Comparison of ENCODE assay signal across 8 cellular contexts in genomic region chr1:1231400-1232223, GRCh38. TPM values are rescaled to one million over a fixed set of nuclear protein-coding genes. Genes with fewer than 3 reads are reported as not detected.
DNase-seq lines count a peak whose midpoint lies in the region; ATAC-seq and TF ChIP-seq lines count a peak whose summit lies in the region.

Gene SDF4 (minus strand): TSS chr1:1232001. CDS start chr1:1228772, 3,229 bp downstream.

- H3K27me3 Mint-ChIP-seq in T-helper 17 cell (no peaks in the 10 kb centered on the region), progenitor cell of endocrine pancreas (no peaks in the 10 kb centered on the region)

- H3K36me3 Mint-ChIP-seq in T-helper 17 cell (ENCODE audit: low read depth): peaks cover 2% of the 10 kb centered on the region
- peaks cover 13% of the 10 kb centered on the region for H3K36me3 Mint-ChIP-seq in progenitor cell of endocrine pancreas (ENCODE audit: insufficient read depth)

- H3K9me3 ChIP-seq in T-helper 17 cell (ENCODE audit: control insufficient read depth, low read length, poor library complexity, severe bottlenecking): no peaks in the 10 kb centered on the region
- H3K9me3 ChIP-seq in left ventricle myocardium inferior (replicated peaks): no peaks in the 10 kb centered on the region
- H3K9me3 ChIP-seq in upper lobe of right lung: no peaks in the 10 kb centered on the region

- H3K4me3 ChIP-seq in left ventricle myocardium inferior (peak within 1 kb of the TSS; percentile 96), upper lobe of right lung (peak within 1 kb of the TSS; percentile 97)

- intact Hi-C loops in left ventricle myocardium inferior (cut with micrococcal nuclease): no loop called here
- intact Hi-C loops in upper lobe of right lung (cut with DNase I): no loop called here

- H3K36me3 ChIP-seq in left ventricle myocardium inferior (peaks cover 27% of the 10 kb centered on the region), upper lobe of right lung (peaks cover 23% of the 10 kb centered on the region)

- TF ChIP-seq CTCF in left ventricle myocardium inferior (IDR thresholded peaks at IDR 0.05; ENCODE audit: borderline replicate concordance) (no peak), progenitor cell of endocrine pancreas (IDR thresholded peaks at IDR 0.05; ENCODE audit: unreplicated experiment) (no peak), upper lobe of right lung (IDR thresholded peaks at IDR 0.05) (no peak)

- H3K9me3 Mint-ChIP-seq in progenitor cell of endocrine pancreas (ENCODE audit: low read depth): peaks cover 3% of the 10 kb centered on the region

- H3K4me1 Mint-ChIP-seq in T-helper 17 cell: peaks cover 25% of the 10 kb centered on the region
- peaks cover 14% of the 10 kb centered on the region for H3K4me1 Mint-ChIP-seq in progenitor cell of endocrine pancreas (ENCODE audit: low read depth)

- H3K27ac Mint-ChIP-seq in T-helper 17 cell: peak within 1 kb of the TSS; percentile 94
- peak within 1 kb of the TSS; percentile 91 for H3K27ac Mint-ChIP-seq in progenitor cell of endocrine pancreas

- ATAC-seq in GM18502 (IDR thresholded peaks at IDR 0.05; ENCODE audit: poor library complexity, unreplicated experiment) (peak; percentile 87), HG02943 (IDR thresholded peaks at IDR 0.05; ENCODE audit: low read depth, unreplicated experiment) (peak; percentile 80), T-helper 17 cell (peak; percentile 96), upper lobe of right lung (peak; percentile 96)

- no peaks in the 10 kb centered on the region for H3K27me3 ChIP-seq in left ventricle myocardium inferior (ENCODE audit: low read depth)
- no peaks in the 10 kb centered on the region for H3K27me3 ChIP-seq in upper lobe of right lung

- peak; percentile 88 to 97 for DNase-seq in NCI-H187 (lab: John Stamatoyannopoulos, UW)
- DNase-seq in T-helper 17 cell: peak; percentile 94 to 96 (median 96)
- DNase-seq in amygdala (lab: John Stamatoyannopoulos, UW): peak; percentile 59 to 98 (median 91)
- peak; percentile 97 for DNase-seq in left ventricle myocardium inferior
- DNase-seq in progenitor cell of endocrine pancreas (ENCODE audit: low spot score, unreplicated experiment): peak; percentile 90
- DNase-seq in upper lobe of right lung: peak; percentile 99

- H3K4me1 ChIP-seq in left ventricle myocardium inferior: peaks cover 42% of the 10 kb centered on the region
- peaks cover 23% of the 10 kb centered on the region for H3K4me1 ChIP-seq in upper lobe of right lung

- H3K4me3 Mint-ChIP-seq in T-helper 17 cell: peak within 1 kb of the TSS; percentile 91
- peak within 1 kb of the TSS; percentile 87 for H3K4me3 Mint-ChIP-seq in progenitor cell of endocrine pancreas (ENCODE audit: low read depth)

- H3K27ac ChIP-seq in left ventricle myocardium inferior (replicated peaks): peak within 1 kb of the TSS; percentile 96
- peak within 1 kb of the TSS; percentile 92 for H3K27ac ChIP-seq in upper lobe of right lung

RNA-seq across cellular contexts. Expression of gene SDF4, which starts in this region (rescaled TPM):
- total RNA-seq in T-helper 17 cell (100 to 1,000 TPM; 129 to 146 TPM), left ventricle myocardium inferior (114 TPM), progenitor cell of endocrine pancreas (103 and 107 TPM in 2 replicates), upper lobe of right lung (132 TPM)

Comparison
In these comparisons a context has a peak if more than half of its experiments do, and no peak if none do; other contexts are left out.
1. Peak in every context shown above with its lines: DNase-seq, ATAC-seq, H3K4me3 ChIP-seq and H3K27ac ChIP-seq.